13 cellular contexts compared by ENCODE assay signal in genomic region chr22:23401111-23401909, GRCh38.
DNase-seq lines count a peak whose midpoint lies in the region; ATAC-seq and TF ChIP-seq lines count a peak whose summit lies in the region.
"Had no signal": no experiment of that assay in that cellular context is flagged by ENCODE, and none has a peak within 500 bp of the region (broad histone marks: within the 10 kb centered on the region; RNA-seq: fewer than 3 reads in every experiment).

No MANE protein-coding gene starts in this region.

- no peaks in the 10 kb centered on the region for H3K36me3 Mint-ChIP-seq in activated CD8-positive, alpha-beta T cell treated with anti-CD3 and anti-CD28 coated beads for 36 hours (ENCODE audit: low read depth)
- H3K36me3 Mint-ChIP-seq: activated naive CD4-positive, alpha-beta T cell treated with anti-CD3 and anti-CD28 coated beads, Interleukin-2, amount 50 U/mL, for 24 hours had no signal

- H3K9me3 ChIP-seq in heart right ventricle = no peaks in the 10 kb centered on the region
- H3K9me3 ChIP-seq: upper lobe of left lung had no signal

- H3K27ac ChIP-seq in heart right ventricle = no peak overlapping the region
- H3K27ac ChIP-seq: HL-60, upper lobe of left lung had no signal

- H3K4me1 Mint-ChIP-seq in activated CD8-positive, alpha-beta T cell treated with anti-CD3 and anti-CD28 coated beads for 36 hours (ENCODE audit: low read depth) = no peaks in the 10 kb centered on the region
- H3K4me1 Mint-ChIP-seq: activated naive CD4-positive, alpha-beta T cell treated with anti-CD3 and anti-CD28 coated beads, Interleukin-2, amount 50 U/mL, for 24 hours had no signal

- WGBS in heart right ventricle, 2 donors = 76 to 81% methylated on average over 20 of the region's 20 CpGs

- H3K27ac Mint-ChIP-seq in activated CD8-positive, alpha-beta T cell treated with anti-CD3 and anti-CD28 coated beads for 36 hours = no peak overlapping the region
- H3K27ac Mint-ChIP-seq: activated naive CD4-positive, alpha-beta T cell treated with anti-CD3 and anti-CD28 coated beads, Interleukin-2, amount 50 U/mL, for 24 hours had no signal

- no peak for TF ChIP-seq CTCF in astrocyte of the spinal cord (IDR thresholded peaks at IDR 0.05; ENCODE audit: low read depth, low read length)
- TF ChIP-seq CTCF in activated CD8-positive, alpha-beta T cell treated with anti-CD3 and anti-CD28 coated beads for 36 hours (IDR thresholded peaks at IDR 0.05) = no peak
- TF ChIP-seq CTCF in heart right ventricle (IDR thresholded peaks at IDR 0.05) = no peak

- H3K27me3 Mint-ChIP-seq in activated CD8-positive, alpha-beta T cell treated with anti-CD3 and anti-CD28 coated beads for 36 hours = no peaks in the 10 kb centered on the region
- H3K27me3 Mint-ChIP-seq: activated naive CD4-positive, alpha-beta T cell treated with anti-CD3 and anti-CD28 coated beads, Interleukin-2, amount 50 U/mL, for 24 hours had no signal

- H3K36me3 ChIP-seq in heart right ventricle = no peaks in the 10 kb centered on the region
- H3K36me3 ChIP-seq: upper lobe of left lung had no signal

- peaks cover 0 to 6% (median 0%) of the 10 kb centered on the region in 9 donors for H3K4me1 ChIP-seq in heart right ventricle

- no peaks in the 10 kb centered on the region for H3K9me3 Mint-ChIP-seq in activated CD8-positive, alpha-beta T cell treated with anti-CD3 and anti-CD28 coated beads for 36 hours
- H3K9me3 Mint-ChIP-seq: activated naive CD4-positive, alpha-beta T cell treated with anti-CD3 and anti-CD28 coated beads, Interleukin-2, amount 50 U/mL, for 24 hours had no signal

- H3K27me3 ChIP-seq in heart right ventricle = peaks cover 0 to 36% (median 18%) of the 10 kb centered on the region in 7 donors
- H3K27me3 ChIP-seq: upper lobe of left lung had no signal

- POLR2A ChIA-PET in activated CD8-positive, alpha-beta T cell treated with anti-CD3 and anti-CD28 coated beads for 36 hours (lab: Charles Lee) = interaction anchor here (0.6 kb wide), 1 partner anchor 111 kb away, joined by 3 read pairs; no protein-coding TSS in a partner anchor

- H3K4me3 ChIP-seq in astrocyte of the spinal cord (ENCODE audit: low read depth, low read length) = no peak overlapping the region
- no peak overlapping the region for H3K4me3 ChIP-seq in heart right ventricle

- intact Hi-C loops in activated CD8-positive, alpha-beta T cell treated with anti-CD3 and anti-CD28 coated beads for 36 hours (cut with micrococcal nuclease) = no loop called here
- intact Hi-C loops in heart right ventricle (cut with DNase I) = loop anchor here in 4 of 10 donors (5.0 to 10.0 kb wide), 3 partner anchors 131 to 136 kb away; no protein-coding TSS in a partner anchor

- in situ Hi-C loops in astrocyte of the spinal cord (cut with HindIII; ENCODE audit: low sequenced_read_pairs) = no loop called here

- no peak overlapping the region for H3K4me3 Mint-ChIP-seq in activated CD8-positive, alpha-beta T cell treated with anti-CD3 and anti-CD28 coated beads for 36 hours

- ATAC-seq in activated CD8-positive, alpha-beta T cell treated with anti-CD3 and anti-CD28 coated beads for 36 hours = no peak
- ATAC-seq in heart right ventricle = no peak
- ATAC-seq in HG03196 (IDR thresholded peaks at IDR 0.05; ENCODE audit: unreplicated experiment) = no peak

- DNase-seq in A172 (ENCODE audit: low spot score) (peak; percentile 83), HS-27A (ENCODE audit: low read depth) (peak; percentile 58), astrocyte of the spinal cord (ENCODE audit: low read depth, low spot score) (peak; percentile 66), kidney tubule cell (ENCODE audit: low spot score) (peak; percentile 88), heart right ventricle (no peak), NCI-H748 treated with DMSO at 0.1 percent for 48 hours (lab: John Stamatoyannopoulos, UW) (no peak)
- DNase-seq in activated CD8-positive, alpha-beta T cell treated with anti-CD3 and anti-CD28 coated beads for 36 hours = no peak
- DNase-seq: foreskin melanocyte, NCI-H69 had no signal

- CTCF ChIA-PET in activated CD8-positive, alpha-beta T cell treated with anti-CD3 and anti-CD28 coated beads for 36 hours (lab: Charles Lee) = no interaction called here

Comparison
In these comparisons a context has a peak if more than half of its experiments do, and no peak if none do; other contexts are left out.
1. DNase-seq: peak in A172 (single experiment), HS-27A (single experiment), astrocyte of the spinal cord (single experiment) and kidney tubule cell (single experiment); none in activated CD8-positive, alpha-beta T cell treated with anti-CD3 and anti-CD28 coated beads for 36 hours (single experiment), heart right ventricle (0 of 2) and NCI-H748 treated with DMSO at 0.1 percent for 48 hours (single experiment).